In the genomic region with DNA sequence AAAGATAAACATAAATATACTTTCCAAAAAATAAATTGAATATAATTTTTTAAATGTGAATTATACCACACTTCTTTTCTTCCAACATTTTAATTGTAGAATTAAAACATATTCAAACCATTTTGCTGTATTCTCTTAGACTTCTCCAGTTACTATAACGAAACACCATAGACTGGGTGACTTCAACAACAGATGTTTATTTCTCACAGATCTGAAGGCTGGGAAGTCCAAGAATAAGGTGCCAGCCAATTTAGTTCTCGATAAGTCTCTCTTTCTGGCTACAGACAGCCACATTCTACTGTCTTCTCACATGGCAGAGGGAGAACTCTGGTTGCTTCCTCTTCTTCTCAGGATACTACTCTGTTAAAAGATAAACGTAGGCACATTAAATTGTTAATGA, we compare ENCODE assay signal across 1 cellular context.
TF ChIP-seq lines count a peak whose summit lies in the region.

No MANE protein-coding gene starts in this region.

TF ChIP-seq in H1, 55 proteins besides CTCF, POLR2A, EP300 and RAD21 (continued from another document):
- TF ChIP-seq PHF8 (conservative IDR thresholded peaks at IDR 0.05; ENCODE audit: low read depth, low read length) (no peak), KDM4A (IDR thresholded peaks at IDR 0.05; ENCODE audit: low read depth, low read length, severe bottlenecking) (no peak), MAFK (IDR thresholded peaks at IDR 0.05; ENCODE audit: low read depth, low read length) (no peak), USF2 (IDR thresholded peaks at IDR 0.05; ENCODE audit: low read length) (no peak), SIRT6 (IDR thresholded peaks at IDR 0.05; ENCODE audit: low read length) (no peak)
- TF ChIP-seq, protein P1, sequence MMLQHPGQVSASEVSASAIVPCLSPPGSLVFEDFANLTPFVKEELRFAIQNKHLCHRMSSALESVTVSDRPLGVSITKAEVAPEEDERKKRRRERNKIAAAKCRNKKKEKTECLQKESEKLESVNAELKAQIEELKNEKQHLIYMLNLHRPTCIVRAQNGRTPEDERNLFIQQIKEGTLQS (IDR thresholded peaks at IDR 0.05; ENCODE audit: insufficient read depth, low read depth, low read length) = no peak
